Comparison of ENCODE assay signal across 15 cellular contexts in genomic region chr19:35214766-35215422, GRCh38. TPM values are rescaled to one million over a fixed set of nuclear protein-coding genes. Genes with fewer than 3 reads are reported as not detected.
DNase-seq lines count a peak whose midpoint lies in the region; ATAC-seq and TF ChIP-seq lines count a peak whose summit lies in the region.
"Had no signal": no experiment of that assay in that cellular context is flagged by ENCODE, and none has a peak within 500 bp of the region (broad histone marks: within the 10 kb centered on the region; RNA-seq: fewer than 3 reads in every experiment).

No MANE protein-coding gene starts in this region.

- H3K4me1 ChIP-seq in gastroesophageal sphincter (peaks cover 0 to 20% (median 15%) of the 10 kb centered on the region in 3 donors), stomach smooth muscle (ENCODE audit: control insufficient read depth, insufficient read depth, low read length) (peaks cover 12% of the 10 kb centered on the region)

- H3K9ac ChIP-seq in stomach smooth muscle (ENCODE audit: low read length in 2 of 2) = no peak overlapping the region
- H3K9ac ChIP-seq: SK-N-SH had no signal

- 65 to 78% methylated on average over 7 of the region's 7 CpGs for WGBS in gastroesophageal sphincter (ENCODE audit: low coverage in 1 of 2), 2 donors

- H3K9me3 ChIP-seq in gastroesophageal sphincter = peaks cover 0 to 18% (median 0%) of the 10 kb centered on the region in 3 donors
- no peaks in the 10 kb centered on the region for H3K9me3 ChIP-seq in stomach smooth muscle (ENCODE audit: control insufficient read depth in 2 of 2, low read length in 2 of 2)
- H3K9me3 ChIP-seq: SK-N-SH had no signal

- H3K36me3 ChIP-seq in gastroesophageal sphincter (no peaks in the 10 kb centered on the region), stomach smooth muscle (ENCODE audit: control insufficient read depth in 2 of 2, insufficient read depth in 2 of 2, low read length in 2 of 2) (no peaks in the 10 kb centered on the region)
- H3K36me3 ChIP-seq: sigmoid colon had no signal

- CTCF ChIA-PET in activated CD8-positive, alpha-beta memory T cell treated with anti-CD3 and anti-CD28 coated beads, Interleukin-2, amount 10 ng/mL, durations not matched to agents 7 days and 5 days (lab: Charles Lee) = interaction anchor here (0.9 to 6.3 kb wide), 6 partner anchors 8 to 100 kb away, joined by 3 to 45 read pairs (median 5); partner anchors contain the start of gene FXYD7
- CTCF ChIA-PET in T-cell (lab: Charles Lee) = no interaction called here

- TF ChIP-seq EP300 in gastroesophageal sphincter (IDR thresholded peaks at IDR 0.05) = no peak

- no peak for TF ChIP-seq POLR2A in gastroesophageal sphincter (IDR thresholded peaks at IDR 0.05)

- TF ChIP-seq CTCF in gastroesophageal sphincter (IDR thresholded peaks at IDR 0.05) = no peak

- no peaks in the 10 kb centered on the region for H3K27me3 Mint-ChIP-seq in activated CD8-positive, alpha-beta memory T cell treated with anti-CD3 and anti-CD28 coated beads, Interleukin-2, amount 10 ng/mL, durations not matched to agents 7 days and 5 days
- H3K27me3 Mint-ChIP-seq in T-cell = no peaks in the 10 kb centered on the region

- ATAC-seq in activated CD8-positive, alpha-beta memory T cell treated with anti-CD3 and anti-CD28 coated beads, Interleukin-2, amount 10 ng/mL, durations not matched to agents 7 days and 5 days = no peak
- ATAC-seq in T-cell (replicated peaks in 1 of 4) = no peak
- no peak for ATAC-seq in gastroesophageal sphincter
- ATAC-seq in GM19395 (IDR thresholded peaks at IDR 0.05; ENCODE audit: unreplicated experiment) = no peak

- POLR2A ChIA-PET in T-cell (lab: Charles Lee) = no interaction called here

- H3K4me1 Mint-ChIP-seq in activated CD8-positive, alpha-beta memory T cell treated with anti-CD3 and anti-CD28 coated beads, Interleukin-2, amount 10 ng/mL, durations not matched to agents 7 days and 5 days = peaks cover 58% of the 10 kb centered on the region
- H3K4me1 Mint-ChIP-seq in T-cell = peaks cover 64 to 78% (median 71%) of the 10 kb centered on the region in 3 donors

- peak overlapping the region; percentile 98 for H3K27ac Mint-ChIP-seq in activated CD8-positive, alpha-beta memory T cell treated with anti-CD3 and anti-CD28 coated beads, Interleukin-2, amount 10 ng/mL, durations not matched to agents 7 days and 5 days
- peak overlapping the region; percentile 99 to 100 for H3K27ac Mint-ChIP-seq in T-cell

- no peak for DNase-seq in activated CD8-positive, alpha-beta memory T cell treated with anti-CD3 and anti-CD28 coated beads, Interleukin-2, amount 10 ng/mL, durations not matched to agents 7 days and 5 days
- no peak for DNase-seq in activated CD8-positive, alpha-beta memory T cell treated with anti-CD3 and anti-CD28 coated beads, Interleukin-2, amount 50 U/mL, for 48 hours
- DNase-seq in T-cell = peak in 1 of 34 experiments; percentile 1
- no peak for DNase-seq in SHP77 (lab: John Stamatoyannopoulos, UW)
- DNase-seq in stimulated activated naive CD4-positive, alpha-beta T cell treated with Interleukin-2 at 50 U/mL for 16 hours (lab: John Stamatoyannopoulos, UW) = no peak
- DNase-seq: central memory CD4-positive, alpha-beta T cell; DMS 273 treated with DMSO at 0.1 percent for 48 hours; head of caudate nucleus; sigmoid colon; SK-N-SH had no signal

- peak overlapping the region in 3 of 4 donors; percentile 55 to 78 (median 74) for H3K27ac ChIP-seq in gastroesophageal sphincter
- peak overlapping the region; percentile 1 for H3K27ac ChIP-seq in stomach smooth muscle (ENCODE audit: low read length)

- peaks cover 6% of the 10 kb centered on the region for H3K9me3 Mint-ChIP-seq in activated CD8-positive, alpha-beta memory T cell treated with anti-CD3 and anti-CD28 coated beads, Interleukin-2, amount 10 ng/mL, durations not matched to agents 7 days and 5 days (ENCODE audit: low read depth)
- peaks cover 0 to 12% (median 0%) of the 10 kb centered on the region in 3 donors for H3K9me3 Mint-ChIP-seq in T-cell

- no peak overlapping the region for H3K4me3 Mint-ChIP-seq in activated CD8-positive, alpha-beta memory T cell treated with anti-CD3 and anti-CD28 coated beads, Interleukin-2, amount 10 ng/mL, durations not matched to agents 7 days and 5 days
- H3K4me3 Mint-ChIP-seq in T-cell = no peak overlapping the region

- H3K4me3 ChIP-seq in gastroesophageal sphincter (no peak overlapping the region), stomach smooth muscle (ENCODE audit: low read length in 2 of 2) (no peak overlapping the region)
- H3K4me3 ChIP-seq: sigmoid colon had no signal

- peaks cover 3% of the 10 kb centered on the region for H3K36me3 Mint-ChIP-seq in activated CD8-positive, alpha-beta memory T cell treated with anti-CD3 and anti-CD28 coated beads, Interleukin-2, amount 10 ng/mL, durations not matched to agents 7 days and 5 days
- peaks cover 6% of the 10 kb centered on the region for H3K36me3 Mint-ChIP-seq in T-cell

- no peaks in the 10 kb centered on the region for H3K27me3 ChIP-seq in gastroesophageal sphincter
- peaks cover 0 to 2% of the 10 kb centered on the region in 2 donors for H3K27me3 ChIP-seq in stomach smooth muscle (ENCODE audit: control insufficient read depth in 1 of 2, insufficient read depth in 2 of 2, low read length in 2 of 2)

RNA-seq across cellular contexts. Expression of gene FAM187B, which starts 13.6 kb away (rescaled TPM):
- not detected for total RNA-seq in activated CD8-positive, alpha-beta memory T cell treated with anti-CD3 and anti-CD28 coated beads, Interleukin-2, amount 10 ng/mL, durations not matched to agents 7 days and 5 days
- not detected for total RNA-seq in T-cell
- not detected for total RNA-seq in gastroesophageal sphincter
- total RNA-seq: M059J, sigmoid colon, subcutaneous adipose tissue had no signal

RNA-seq across cellular contexts. Expression of gene LSR, which starts 33.9 kb away (rescaled TPM):
- total RNA-seq in activated CD8-positive, alpha-beta memory T cell treated with anti-CD3 and anti-CD28 coated beads, Interleukin-2, amount 10 ng/mL, durations not matched to agents 7 days and 5 days = 10 to 100 TPM in 1 of 2 experiments, 1 to 10 TPM in 1; 7.2 to 10.0 TPM
- total RNA-seq in T-cell (10 to 100 TPM; 36.8 to 64.9 (median 57.4) TPM), gastroesophageal sphincter (1 to 10 TPM; 3.3 to 6.6 (median 5.2) TPM)

RNA-seq across cellular contexts. Expression of gene USF2, which starts 53.9 kb away (rescaled TPM):
- 100 to 1,000 TPM; 138 to 154 TPM for total RNA-seq in activated CD8-positive, alpha-beta memory T cell treated with anti-CD3 and anti-CD28 coated beads, Interleukin-2, amount 10 ng/mL, durations not matched to agents 7 days and 5 days
- total RNA-seq in T-cell = 100 to 1,000 TPM; 207 to 255 (median 249) TPM
- 100 to 1,000 TPM in 1 of 4 donors, 10 to 100 TPM in 3; 75.1 to 137 (median 93.0) TPM for total RNA-seq in gastroesophageal sphincter
